Comparison of ENCODE assay signal across 8 cellular contexts in the genomic region with DNA sequence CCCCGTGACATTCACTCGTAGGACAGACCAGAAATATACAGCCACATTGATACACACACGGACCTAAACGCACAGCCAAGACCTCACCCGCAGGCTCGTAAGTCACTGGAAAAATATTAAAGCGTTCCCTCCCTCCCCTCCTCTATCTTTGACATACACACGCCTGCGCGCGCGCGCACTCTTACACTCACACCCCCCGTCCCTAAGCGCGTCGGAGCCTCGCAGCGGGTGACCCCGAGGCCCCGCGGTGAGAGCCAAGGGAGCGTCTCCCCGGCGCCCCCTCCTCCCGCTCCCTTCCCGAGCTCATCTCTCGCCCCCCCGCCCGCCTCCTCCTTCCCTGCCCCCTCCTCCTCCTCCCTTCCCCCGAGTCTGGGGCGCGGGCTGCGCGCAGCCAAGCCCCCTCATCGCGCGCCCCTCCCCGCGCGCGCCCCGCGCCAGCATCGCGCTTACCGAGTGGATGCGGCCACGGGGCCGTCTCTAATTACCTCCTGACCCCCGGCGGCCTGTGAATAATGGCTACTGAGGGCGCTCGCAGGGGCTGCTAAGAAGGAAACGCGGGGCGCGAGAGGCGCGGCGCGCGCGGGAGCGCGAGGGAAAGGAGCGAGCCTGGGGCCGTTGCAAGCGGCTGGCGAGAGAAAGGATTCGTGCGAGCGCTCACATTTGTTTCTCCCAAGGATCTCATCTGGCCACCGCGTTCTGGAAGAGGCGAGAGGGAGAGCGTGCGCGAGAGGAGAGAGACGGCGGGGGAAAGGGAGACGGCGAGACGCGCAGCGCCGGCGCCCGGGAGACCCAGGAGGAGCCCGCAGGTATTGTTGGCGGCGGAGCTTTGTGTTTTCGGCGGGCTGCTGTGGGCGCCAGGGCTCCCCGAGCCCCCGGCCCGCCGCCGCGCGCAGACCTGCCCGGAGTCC. TPM values are rescaled to one million over a fixed set of nuclear protein-coding genes. Genes with fewer than 3 reads are reported as not detected.
DNase-seq lines count a peak whose midpoint lies in the region; ATAC-seq and TF ChIP-seq lines count a peak whose summit lies in the region.

No MANE protein-coding gene starts in this region.

- H3K9me2 ChIP-seq in hepatocyte (replicated peaks; ENCODE audit: insufficient read depth), result no peaks in the 10 kb centered on the region

- DNase-seq in NCI-H510A treated with DMSO at 0.1 percent for 48 hours (lab: John Stamatoyannopoulos, UW), result peak; percentile 25
- peak; percentile 45 for DNase-seq in amniotic stem cell (lab: John Stamatoyannopoulos, UW)
- peak; percentile 85 for DNase-seq in hepatocyte (ENCODE audit: low spot score)
- no peak for DNase-seq in sciatic nerve (ENCODE audit: low spot score)
- DNase-seq in HPDE6-E6E7 (ENCODE audit: extremely low spot score), result no peak

- H3K4me3 ChIP-seq in hepatocyte, result peak overlapping the region; percentile 65

- TF ChIP-seq CTCF in hepatocyte (IDR thresholded peaks at IDR 0.05; ENCODE audit: poor library complexity), result no peak

- peaks cover 100% of the 10 kb centered on the region for H3K79me2 ChIP-seq in hepatocyte

- intact Hi-C loops in sciatic nerve (cut with DNase I), result no loop called here

- ATAC-seq in sciatic nerve (peak; percentile 47), HG02642 (IDR thresholded peaks at IDR 0.05; ENCODE audit: poor library complexity, unreplicated experiment) (no peak), HG03521 (IDR thresholded peaks at IDR 0.05; ENCODE audit: unreplicated experiment) (no peak)

- H3K27ac ChIP-seq in hepatocyte, result peak overlapping the region; percentile 86

- WGBS in hepatocyte (ENCODE audit: low lambda C conversion rate, missing lambda C conversion rate), result 2% methylated on average over 80 of the region's 103 CpGs

- H3K27me3 ChIP-seq in hepatocyte, result no peaks in the 10 kb centered on the region

- peak overlapping the region; percentile 99 for H3K4me2 ChIP-seq in hepatocyte

- no peaks in the 10 kb centered on the region for H3K9me3 ChIP-seq in hepatocyte (ENCODE audit: low read depth)

- H3K4me1 ChIP-seq in hepatocyte (ENCODE audit: insufficient read depth), result peaks cover 32% of the 10 kb centered on the region

- peak; percentile 10 for TF ChIP-seq POLR2A in GM10847 (IDR thresholded peaks at IDR 0.05; ENCODE audit: extremely low read depth, insufficient read length)

- H3K36me3 ChIP-seq in hepatocyte (replicated peaks; ENCODE audit: insufficient read depth, low read depth), result no peaks in the 10 kb centered on the region

- H4K20me1 ChIP-seq in hepatocyte (ENCODE audit: insufficient read depth, poor library complexity, severe bottlenecking), result peaks cover 91% of the 10 kb centered on the region

- H2AFZ ChIP-seq in hepatocyte, result peak overlapping the region; percentile 12

RNA-seq across cellular contexts. Expression of a gene that starts 42.4 kb away (rescaled TPM):
- total RNA-seq in hepatocyte (19.2 and 23.8 TPM in 2 replicates), sciatic nerve (62.0 TPM)
- 18.7 and 20.2 TPM in 2 replicates for polyA plus RNA-seq in hepatocyte

Comparison
In these comparisons a context has a peak if more than half of its experiments do, and no peak if none do; other contexts are left out.
1. DNase-seq: peak in NCI-H510A treated with DMSO at 0.1 percent for 48 hours (single experiment), amniotic stem cell (single experiment) and hepatocyte (single experiment); none in sciatic nerve (single experiment) and HPDE6-E6E7 (single experiment).